Comparison of ENCODE assay signal across 8 cellular contexts in the genomic region with DNA sequence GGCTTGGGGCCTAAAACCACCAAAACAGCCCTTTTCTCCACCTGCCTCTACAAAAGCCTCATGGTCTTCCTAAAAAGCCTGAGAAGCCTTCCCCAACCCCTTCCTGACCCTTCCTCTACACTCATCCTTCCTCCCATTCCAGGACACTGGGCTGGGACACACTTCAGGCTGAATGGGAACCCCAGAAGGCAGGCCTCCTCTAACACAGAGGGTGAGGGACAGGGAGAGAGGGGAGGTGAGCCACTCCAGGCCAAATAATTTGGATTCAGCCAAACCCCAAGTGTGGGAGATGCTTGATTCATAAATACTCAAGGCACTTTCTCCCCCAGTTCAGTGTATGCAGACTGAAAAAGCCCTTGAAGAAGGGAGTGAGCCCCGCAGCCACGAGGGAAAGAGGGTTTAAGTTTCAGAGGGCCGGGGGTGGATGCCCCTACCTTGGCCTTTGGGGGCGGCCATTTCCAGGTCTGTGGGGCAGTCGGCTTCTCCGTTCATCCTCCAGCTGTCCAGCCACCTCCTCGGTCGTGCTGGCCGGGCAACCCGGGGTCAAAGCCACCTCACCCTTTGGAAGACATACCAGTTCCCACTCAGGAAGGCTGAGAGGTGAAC. TPM values are rescaled to one million over a fixed set of nuclear protein-coding genes. Genes with fewer than 3 reads are reported as not detected.
DNase-seq lines count a peak whose midpoint lies in the region; ATAC-seq and TF ChIP-seq lines count a peak whose summit lies in the region.

No MANE protein-coding gene starts in this region.

- intact Hi-C loops in activated naive CD4-positive, alpha-beta T cell treated with anti-CD3 and anti-CD28 coated beads for 36 hours (cut with micrococcal nuclease) = loop anchor here (1.0 to 10.0 kb wide), 6 partner anchors 8 to 1007 kb away; a partner anchor contains a TSS
- intact Hi-C loops in lower lobe of right lung (cut with DNase I) = loop anchor here (10.0 kb wide), 1 partner anchor 127 kb away; a partner anchor contains a TSS

- no peaks in the 10 kb centered on the region for H3K9me3 ChIP-seq in lower lobe of right lung

- no peaks in the 10 kb centered on the region for H3K27me3 Mint-ChIP-seq in activated naive CD4-positive, alpha-beta T cell treated with anti-CD3 and anti-CD28 coated beads for 36 hours (ENCODE audit: low read depth)

- H3K36me3 Mint-ChIP-seq in activated naive CD4-positive, alpha-beta T cell treated with anti-CD3 and anti-CD28 coated beads for 36 hours (ENCODE audit: low read depth) = peaks cover 42% of the 10 kb centered on the region

- H3K4me3 ChIP-seq in lower lobe of right lung = peak overlapping the region; percentile 97

- CTCF ChIA-PET in activated naive CD4-positive, alpha-beta T cell treated with anti-CD3 and anti-CD28 coated beads for 36 hours (lab: Charles Lee) = interaction anchor here (0.5 to 2.5 kb wide), 6 partner anchors 14 to 133 kb away, joined by 3 to 9 read pairs (median 5); a partner anchor contains a TSS

- no peaks in the 10 kb centered on the region for H3K27me3 ChIP-seq in lower lobe of right lung (ENCODE audit: low read depth)

- H3K4me3 Mint-ChIP-seq in activated naive CD4-positive, alpha-beta T cell treated with anti-CD3 and anti-CD28 coated beads for 36 hours = peak overlapping the region; percentile 94

- H3K9me3 Mint-ChIP-seq in activated naive CD4-positive, alpha-beta T cell treated with anti-CD3 and anti-CD28 coated beads for 36 hours = no peaks in the 10 kb centered on the region

- no peak for TF ChIP-seq CTCF in lower lobe of right lung (IDR thresholded peaks at IDR 0.05)

- peaks cover 28% of the 10 kb centered on the region for H3K4me1 ChIP-seq in lower lobe of right lung

- peak overlapping the region; percentile 96 for H3K27ac Mint-ChIP-seq in activated naive CD4-positive, alpha-beta T cell treated with anti-CD3 and anti-CD28 coated beads for 36 hours

- ATAC-seq in lower lobe of right lung = no peak
- no peak for ATAC-seq in HG03025 (IDR thresholded peaks at IDR 0.05; ENCODE audit: low FRiP score, unreplicated experiment)

- DNase-seq in activated naive CD4-positive, alpha-beta T cell treated with anti-CD3 and anti-CD28 coated beads for 36 hours = peak; percentile 37
- DNase-seq in activated naive CD4-positive, alpha-beta T cell treated with Interleukin-2 at 50 U/mL for 16 hours = no peak
- DNase-seq in lower lobe of right lung (no peak), ureter (ENCODE audit: low spot score) (peak; percentile 64), NOMO-1 treated with dmso at 0.1 percent for 144 hours (lab: John Stamatoyannopoulos, UW; ENCODE audit: unreplicated experiment) (no peak), medulla oblongata (ENCODE audit: extremely low spot score) (no peak)

- H3K4me1 Mint-ChIP-seq in activated naive CD4-positive, alpha-beta T cell treated with anti-CD3 and anti-CD28 coated beads for 36 hours (ENCODE audit: low read depth) = peaks cover 47% of the 10 kb centered on the region

- H3K27ac ChIP-seq in angular gyrus (ENCODE audit: low read depth, low read length) (peak overlapping the region; percentile 64), lower lobe of right lung (peak overlapping the region; percentile 96)

- peaks cover 50% of the 10 kb centered on the region for H3K36me3 ChIP-seq in lower lobe of right lung

RNA-seq across cellular contexts. Expression of a gene that starts 1.6 kb away (rescaled TPM):
- total RNA-seq in activated naive CD4-positive, alpha-beta T cell treated with anti-CD3 and anti-CD28 coated beads for 36 hours = 10 to 100 TPM; 91.8 to 92.6 TPM
- total RNA-seq in lower lobe of right lung (56.7 TPM), ureter (108 TPM)

RNA-seq across cellular contexts. Expression of a gene that starts 18.2 kb away (rescaled TPM):
- 10 to 100 TPM; 53.3 to 53.9 TPM for total RNA-seq in activated naive CD4-positive, alpha-beta T cell treated with anti-CD3 and anti-CD28 coated beads for 36 hours
- total RNA-seq in lower lobe of right lung (67.4 TPM), ureter (66.7 TPM)

RNA-seq across cellular contexts. Expression of a gene that starts 31.1 kb away (rescaled TPM):
- total RNA-seq in activated naive CD4-positive, alpha-beta T cell treated with anti-CD3 and anti-CD28 coated beads for 36 hours = 10 to 100 TPM; 21.2 to 22.9 TPM
- 41.9 TPM for total RNA-seq in lower lobe of right lung
- 41.4 TPM for total RNA-seq in ureter

RNA-seq across cellular contexts. Expression of a gene that starts 47.3 kb away (rescaled TPM):
- total RNA-seq in activated naive CD4-positive, alpha-beta T cell treated with anti-CD3 and anti-CD28 coated beads for 36 hours = under 1 TPM in 1 of 2 experiments, not detected in 1; 0.12 TPM
- not detected for total RNA-seq in lower lobe of right lung
- total RNA-seq in ureter = 0.36 TPM

RNA-seq across cellular contexts. Expression of a gene that starts 50.1 kb away (rescaled TPM):
- total RNA-seq in activated naive CD4-positive, alpha-beta T cell treated with anti-CD3 and anti-CD28 coated beads for 36 hours = not detected
- total RNA-seq in lower lobe of right lung = 0.83 TPM
- total RNA-seq in ureter = 0.08 TPM

Comparison
In these comparisons a context has a peak if more than half of its experiments do, and no peak if none do; other contexts are left out.
1. DNase-seq: peak in activated naive CD4-positive, alpha-beta T cell treated with anti-CD3 and anti-CD28 coated beads for 36 hours (single experiment) and ureter (single experiment); none in activated naive CD4-positive, alpha-beta T cell treated with Interleukin-2 at 50 U/mL for 16 hours (single experiment), lower lobe of right lung (single experiment), NOMO-1 treated with dmso at 0.1 percent for 144 hours (single experiment) and medulla oblongata (single experiment).